Comparison of ENCODE assay signal across 1 cellular context in the genomic region with DNA sequence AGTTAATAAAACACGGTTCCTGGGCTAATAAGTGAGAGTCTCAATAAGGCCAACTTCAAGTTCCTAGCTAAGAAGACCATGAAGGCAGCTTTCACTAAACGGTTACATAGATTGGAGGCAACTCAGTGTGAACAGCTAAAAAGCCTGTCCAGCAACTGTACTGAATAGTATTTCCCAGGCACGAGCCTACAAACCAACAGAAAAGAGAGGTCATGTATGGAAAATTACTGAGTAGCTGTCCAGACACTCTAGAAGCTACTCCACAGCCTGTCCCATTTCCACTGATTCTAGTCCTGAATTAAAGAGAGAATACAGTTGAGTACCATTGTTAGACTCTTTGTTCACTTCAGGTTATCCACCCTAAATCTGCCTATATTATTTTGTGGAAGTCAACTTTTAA.
TF ChIP-seq lines count a peak whose summit lies in the region.

No MANE protein-coding gene starts in this region.

TF ChIP-seq in WTC11, 78 proteins besides CTCF, POLR2A, EP300 and RAD21 (continued from another document):
- TF ChIP-seq, protein P1, sequence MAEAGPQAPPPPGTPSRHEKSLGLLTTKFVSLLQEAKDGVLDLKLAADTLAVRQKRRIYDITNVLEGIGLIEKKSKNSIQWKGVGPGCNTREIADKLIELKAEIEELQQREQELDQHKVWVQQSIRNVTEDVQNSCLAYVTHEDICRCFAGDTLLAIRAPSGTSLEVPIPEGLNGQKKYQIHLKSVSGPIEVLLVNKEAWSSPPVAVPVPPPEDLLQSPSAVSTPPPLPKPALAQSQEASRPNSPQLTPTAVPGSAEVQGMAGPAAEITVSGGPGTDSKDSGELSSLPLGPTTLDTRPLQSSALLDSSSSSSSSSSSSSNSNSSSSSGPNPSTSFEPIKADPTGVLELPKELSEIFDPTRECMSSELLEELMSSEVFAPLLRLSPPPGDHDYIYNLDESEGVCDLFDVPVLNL (CRISPR knock-in tag; IDR thresholded peaks at IDR 0.05; ENCODE audit: borderline replicate concordance, low read depth), result no peak
- no peak for TF ChIP-seq HMGA2 (CRISPR knock-in tag; IDR thresholded peaks at IDR 0.05)
- TF ChIP-seq GABPB1 (CRISPR knock-in tag; IDR thresholded peaks at IDR 0.05), result no peak
- TF ChIP-seq, protein P2, sequence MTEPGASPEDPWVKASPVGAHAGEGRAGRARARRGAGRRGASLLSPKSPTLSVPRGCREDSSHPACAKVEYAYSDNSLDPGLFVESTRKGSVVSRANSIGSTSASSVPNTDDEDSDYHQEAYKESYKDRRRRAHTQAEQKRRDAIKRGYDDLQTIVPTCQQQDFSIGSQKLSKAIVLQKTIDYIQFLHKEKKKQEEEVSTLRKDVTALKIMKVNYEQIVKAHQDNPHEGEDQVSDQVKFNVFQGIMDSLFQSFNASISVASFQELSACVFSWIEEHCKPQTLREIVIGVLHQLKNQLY (CRISPR knock-in tag; IDR thresholded peaks at IDR 0.05), result no peak
- TF ChIP-seq ZNF219 (CRISPR knock-in tag; IDR thresholded peaks at IDR 0.05; ENCODE audit: borderline replicate concordance), result no peak
- no peak for TF ChIP-seq STAT6 (CRISPR knock-in tag; conservative IDR thresholded peaks at IDR 0.05; ENCODE audit: low read depth)
- TF ChIP-seq, protein P3, sequence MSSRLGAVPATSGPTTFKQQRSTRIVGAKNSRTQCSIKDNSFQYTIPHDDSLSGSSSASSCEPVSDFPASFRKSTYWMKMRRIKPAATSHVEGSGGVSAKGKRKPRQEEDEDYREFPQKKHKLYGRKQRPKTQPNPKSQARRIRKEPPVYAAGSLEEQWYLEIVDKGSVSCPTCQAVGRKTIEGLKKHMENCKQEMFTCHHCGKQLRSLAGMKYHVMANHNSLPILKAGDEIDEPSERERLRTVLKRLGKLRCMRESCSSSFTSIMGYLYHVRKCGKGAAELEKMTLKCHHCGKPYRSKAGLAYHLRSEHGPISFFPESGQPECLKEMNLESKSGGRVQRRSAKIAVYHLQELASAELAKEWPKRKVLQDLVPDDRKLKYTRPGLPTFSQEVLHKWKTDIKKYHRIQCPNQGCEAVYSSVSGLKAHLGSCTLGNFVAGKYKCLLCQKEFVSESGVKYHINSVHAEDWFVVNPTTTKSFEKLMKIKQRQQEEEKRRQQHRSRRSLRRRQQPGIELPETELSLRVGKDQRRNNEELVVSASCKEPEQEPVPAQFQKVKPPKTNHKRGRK (CRISPR knock-in tag; IDR thresholded peaks at IDR 0.05; ENCODE audit: borderline replicate concordance), result no peak
- TF ChIP-seq FOXJ3 (CRISPR knock-in tag; IDR thresholded peaks at IDR 0.05; ENCODE audit: borderline replicate concordance), result no peak
